Comparison of ENCODE assay signal across 15 cellular contexts in genomic region chr13:95714142-95714832, GRCh38. TPM values are rescaled to one million over a fixed set of nuclear protein-coding genes. Genes with fewer than 3 reads are reported as not detected.
DNase-seq lines count a peak whose midpoint lies in the region; TF ChIP-seq lines count a peak whose summit lies in the region.
"Had no signal": no experiment of that assay in that cellular context is flagged by ENCODE, and none has a peak within 500 bp of the region (broad histone marks: within the 10 kb centered on the region; RNA-seq: fewer than 3 reads in every experiment).

No MANE protein-coding gene starts in this region.

- CTCF ChIA-PET in PC-9 (lab: Charles Lee) (no interaction called here), GM10248 (lab: Yijun Ruan, JAX) (interaction anchor here (1.0 to 1.4 kb wide), 2 partner anchors 17 to 32 kb away, joined by 3 read pairs; no protein-coding TSS in a partner anchor)

- H3K79me2 ChIP-seq in PC-9 (ENCODE audit: low read depth), result 0 out of 2 replicates have a peak, but pooled peaks cover 15% of the 10 kb centered on the region
- peaks cover 3% of the 10 kb centered on the region for H3K79me2 ChIP-seq in fibroblast of lung (ENCODE audit: control insufficient read depth, insufficient read depth, low read length)
- H3K79me2 ChIP-seq in H9 (ENCODE audit: insufficient read depth, low read length), result no peaks in the 10 kb centered on the region

- H3K36me3 ChIP-seq in PC-9 (ENCODE audit: low read depth) (peaks cover 42% of the 10 kb centered on the region), fibroblast of lung (ENCODE audit: control insufficient read depth, insufficient read depth, low read length) (peaks cover 2% of the 10 kb centered on the region)

- H3K27me3 Mint-ChIP-seq in H9 (ENCODE audit: low read depth), result no peaks in the 10 kb centered on the region
- H3K27me3 Mint-ChIP-seq: naive B cell had no signal

- no peaks in the 10 kb centered on the region; a peak in 2 of 5 replicates for H3K9me3 Mint-ChIP-seq in H9

- H2BK120ac ChIP-seq in H9 (ENCODE audit: low read depth, low read length, poor library complexity, severe bottlenecking), result no peak overlapping the region

- H3K36me3 Mint-ChIP-seq in H9 (ENCODE audit: insufficient read depth in 1 of 3, low read depth in 3 of 3), result peaks cover 17 to 27% (median 23%) of the 10 kb centered on the region in 3 experiments

- H3K9ac ChIP-seq in fibroblast of lung (ENCODE audit: insufficient read depth, low read length), result no peak overlapping the region
- H3K9ac ChIP-seq in H9 (ENCODE audit: extremely low read depth, insufficient read length, low read length), result no peak overlapping the region

- H2AFZ ChIP-seq in PC-9 (no peak overlapping the region), fibroblast of lung (ENCODE audit: low read length) (no peak overlapping the region), H9 (ENCODE audit: low read length) (no peak overlapping the region)

- POLR2A ChIA-PET in PC-9 (lab: Charles Lee; ENCODE audit: unreplicated experiment), result interaction anchor here (0.9 kb wide), 1 partner anchor 38 kb away, joined by 7 read pairs; no protein-coding TSS in a partner anchor
- POLR2A ChIA-PET in GM10248 (lab: Yijun Ruan, JAX), result no interaction called here

- no peaks in the 10 kb centered on the region for H3K79me1 ChIP-seq in H9 (ENCODE audit: insufficient read depth, low read depth, low read length, poor library complexity, severe bottlenecking)

- H3K23me2 ChIP-seq in H9 (ENCODE audit: insufficient read length, low read depth, low read length, poor library complexity, severe bottlenecking), result no peaks in the 10 kb centered on the region

- H3K27ac Mint-ChIP-seq in H9, result no peak overlapping the region
- H3K27ac Mint-ChIP-seq: endodermal cell, naive B cell had no signal

- DNase-seq in GM03348 (ENCODE audit: low spot score) (peak; percentile 67), PC-9 (peak in 1 of 2 experiments; percentile 95), fibroblast of lung (ENCODE audit: low read depth in 2 of 2) (peak; percentile 79 to 83), skeletal muscle cell (ENCODE audit: low read depth) (peak; percentile 53), H9 (no peak), NCI-H1694 treated with DMSO at 0.1 percent for 48 hours (lab: John Stamatoyannopoulos, UW) (no peak), GM10248 (ENCODE audit: extremely low spot score) (no peak), NCI-H446 (lab: John Stamatoyannopoulos, UW) (no peak)
- DNase-seq: activated CD8-positive, alpha-beta memory T cell treated with anti-CD3 and anti-CD28 coated beads, Interleukin-2, amount 50 U/mL, for 4 hours; amniotic stem cell; DMS 273 treated with DMSO at 0.1 percent for 48 hours; endodermal cell; naive B cell; NCI-H1694; NK-92 treated with Interleukin-12 subunit alpha and Interleukin-12 subunit beta, amount 100 ng/mL, for 24 hours had no signal

- H3K18ac ChIP-seq in H9 (ENCODE audit: insufficient read length, low read depth, low read length), result no peak overlapping the region

- no peaks in the 10 kb centered on the region for H3K9me2 ChIP-seq in PC-9 (ENCODE audit: insufficient read depth)

- H3F3A ChIP-seq in PC-9 (ENCODE audit: insufficient read depth, low read depth), result peaks cover 40% of the 10 kb centered on the region

- H2BK15ac ChIP-seq in H9 (ENCODE audit: low read depth, low read length), result no peak overlapping the region

- no peak overlapping the region for H3K4ac ChIP-seq in H9 (ENCODE audit: low read depth, low read length)

- H3K23ac ChIP-seq in H9 (ENCODE audit: insufficient read length, low read depth, low read length), result no peak overlapping the region

- peaks cover 13% of the 10 kb centered on the region for H3K9me3 ChIP-seq in PC-9 (ENCODE audit: insufficient read depth, low read depth)
- H3K9me3 ChIP-seq in fibroblast of lung (ENCODE audit: control insufficient read depth, insufficient read depth, low read depth, low read length), result no peaks in the 10 kb centered on the region
- H3K9me3 ChIP-seq in H9 (ENCODE audit: control insufficient read depth, low read depth, low read length), result no peaks in the 10 kb centered on the region

- H3K4me1 ChIP-seq in PC-9 (replicated peaks; ENCODE audit: insufficient read depth), result peaks cover 36% of the 10 kb centered on the region
- H3K4me1 ChIP-seq in fibroblast of lung (ENCODE audit: control insufficient read depth, extremely low read depth, insufficient read depth, low read length), result peaks cover 13% of the 10 kb centered on the region
- no peaks in the 10 kb centered on the region for H3K4me1 ChIP-seq in H9 (ENCODE audit: insufficient read depth, low read length)

- H2BK12ac ChIP-seq in H9 (ENCODE audit: insufficient read length, low read depth, low read length), result no peak overlapping the region

- H3K4me2 ChIP-seq in PC-9, result peak overlapping the region; percentile 52
- peak overlapping the region; percentile 37 for H3K4me2 ChIP-seq in fibroblast of lung (ENCODE audit: extremely low read depth, insufficient read depth, low read length)
- H3K4me2 ChIP-seq in H9 (ENCODE audit: insufficient read depth, insufficient read length, low read length), result no peak overlapping the region

- H3K4me3 ChIP-seq in PC-9 (peak overlapping the region; percentile 5; the same call in 1 of the 2 replicates), fibroblast of lung (replicated peaks in 1 of 4; ENCODE audit: control extremely low read depth in 1 of 4, insufficient read depth in 1 of 4, low read depth in 3 of 4, low read length in 4 of 4) (no peak overlapping the region), skeletal muscle cell (ENCODE audit: low read depth, low read length) (no peak overlapping the region)

- WGBS in H9 (ENCODE audit: extremely low coverage, insufficient read length, low lambda C conversion rate), result no CpG with 5 or more reads among the region's 3 CpGs

- TF ChIP-seq CTCF in PC-9 (conservative IDR thresholded peaks at IDR 0.05), result no peak
- TF ChIP-seq CTCF in fibroblast of lung (conservative IDR thresholded peaks at IDR 0.05 in 1 of 2, IDR thresholded peaks at IDR 0.05 in 1 of 2; ENCODE audit: low read depth in 1 of 2, low read length in 2 of 2), result no peak
- no peak for TF ChIP-seq CTCF in H9 (conservative IDR thresholded peaks at IDR 0.05)
- TF ChIP-seq CTCF in GM10248 (IDR thresholded peaks at IDR 0.05; ENCODE audit: control extremely low read depth, extremely low read depth, low read depth, missing control alignments), result no peak

- H3K27ac ChIP-seq in PC-9, result peak overlapping the region; percentile 72
- H3K27ac ChIP-seq in fibroblast of lung (ENCODE audit: insufficient read depth, low read length), result peak overlapping the region; percentile 14
- no peak overlapping the region for H3K27ac ChIP-seq in H9 (ENCODE audit: insufficient read length, low read depth, low read length)

- no TSS peak for BruUV-seq in PC-9 (replicated peaks; lab: Mats Ljungman, UMichigan)

- H4K91ac ChIP-seq in H9 (ENCODE audit: insufficient read length, low read depth, low read length), result no peak overlapping the region

- H2BK5ac ChIP-seq in H9 (ENCODE audit: insufficient read length, low read length), result no peak overlapping the region

- no peak overlapping the region for H3T11ph ChIP-seq in H9 (ENCODE audit: low read length)

- no peak overlapping the region for H3K56ac ChIP-seq in H9 (ENCODE audit: insufficient read length, low read depth, low read length)

- no peak overlapping the region for H4K5ac ChIP-seq in H9 (ENCODE audit: insufficient read length, low read depth, low read length)

- no peak overlapping the region for H3K14ac ChIP-seq in H9 (ENCODE audit: insufficient read depth, low read length)

- H4K8ac ChIP-seq in H9 (replicated peaks; ENCODE audit: insufficient read length, low read depth, low read length), result no peak overlapping the region

- H2BK20ac ChIP-seq in H9 (ENCODE audit: low read depth, low read length, poor library complexity, severe bottlenecking), result no peak overlapping the region

- H3K4me1 Mint-ChIP-seq in H9, result peaks cover 5% of the 10 kb centered on the region in 2 experiments; a peak in 3 of 4 replicates

- H3K4me3 Mint-ChIP-seq in H9, result no peak overlapping the region
- H3K4me3 Mint-ChIP-seq: endodermal cell, naive B cell had no signal

- H3K27me3 ChIP-seq in PC-9 (ENCODE audit: insufficient read depth, low read depth), result no peaks in the 10 kb centered on the region
- no peaks in the 10 kb centered on the region for H3K27me3 ChIP-seq in fibroblast of lung (ENCODE audit: control insufficient read depth, insufficient read depth, low read length)
- H3K27me3 ChIP-seq in H9 (ENCODE audit: insufficient read depth, low read length), result no peaks in the 10 kb centered on the region

- H4K20me1 ChIP-seq in PC-9 (ENCODE audit: insufficient read depth) (no peaks in the 10 kb centered on the region), fibroblast of lung (ENCODE audit: control insufficient read depth, extremely low read depth, insufficient read depth, low read length) (no peaks in the 10 kb centered on the region), H9 (ENCODE audit: control insufficient read depth, insufficient read depth, insufficient read length) (no peaks in the 10 kb centered on the region)

- H2AK5ac ChIP-seq in H9 (ENCODE audit: insufficient read length, low read length), result no peak overlapping the region

- intact Hi-C loops in PC-9 (cut with micrococcal nuclease; ENCODE audit: unreplicated experiment), result loop anchor here (5.0 kb wide), 1 partner anchor 33 kb away; no protein-coding TSS in a partner anchor

RNA-seq across cellular contexts. Expression of gene DNAJC3, which starts 37.3 kb away (rescaled TPM):
- total RNA-seq in PC-9 (2021) (8.1 and 10.5 TPM in 2 replicates), fibroblast of lung (55.5 and 56.2 TPM in 2 replicates), H9 (2021) (21.2 and 21.5 TPM in 2 replicates)
- polyA plus RNA-seq in fibroblast of lung, result 29.5 and 37.6 TPM in 2 replicates
- 23.8 and 29.1 TPM in 2 replicates for polyA plus RNA-seq in fibroblast of lung (2012)
- 11.7 and 11.9 TPM in 2 replicates for polyA minus RNA-seq in fibroblast of lung (ENCODE audit: low replicate concordance)

Comparison
In these comparisons a context has a peak if more than half of its experiments do, and no peak if none do; other contexts are left out.
1. DNase-seq: peak in GM03348 (single experiment), fibroblast of lung (2 of 2) and skeletal muscle cell (single experiment); none in H9 (single experiment), NCI-H1694 treated with DMSO at 0.1 percent for 48 hours (single experiment), GM10248 (single experiment) and NCI-H446 (0 of 2).